ENCODE assay signal across 19 cellular contexts in the genomic region with DNA sequence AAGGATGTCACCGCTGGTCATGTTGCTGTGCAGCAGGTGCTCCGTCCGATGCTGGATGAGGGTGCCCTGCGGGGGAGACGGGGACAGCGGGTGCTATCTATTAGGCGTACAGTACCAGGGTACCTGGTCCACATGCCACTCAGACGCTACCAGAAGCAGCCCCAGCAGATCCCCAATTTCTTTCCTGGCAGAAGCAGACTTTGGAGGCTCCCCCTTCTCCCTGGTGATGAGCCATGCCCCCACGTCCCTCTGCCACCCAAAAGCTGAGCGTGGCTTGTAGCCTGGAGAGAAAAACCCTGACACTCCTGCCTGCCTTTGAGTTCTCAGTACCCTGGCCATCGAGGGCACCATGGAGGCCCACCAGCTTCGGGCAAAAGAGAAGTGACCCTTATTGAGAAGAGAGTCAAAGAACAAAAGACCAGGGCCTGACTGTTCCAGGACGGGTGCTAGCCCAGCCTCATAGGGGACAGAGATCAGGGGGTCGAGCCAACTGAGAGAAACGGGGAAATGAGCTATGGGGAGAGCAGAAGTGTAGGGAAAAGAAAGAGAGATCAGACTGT.
DNase-seq lines count a peak whose midpoint lies in the region; ATAC-seq and TF ChIP-seq lines count a peak whose summit lies in the region.
"Had no signal": no experiment of that assay in that cellular context is flagged by ENCODE, and none has a peak within 500 bp of the region (broad histone marks: within the 10 kb centered on the region; RNA-seq: fewer than 3 reads in every experiment).

No MANE protein-coding gene starts in this region.

- H3K27me3 Mint-ChIP-seq in GM23338 (ENCODE audit: insufficient read depth, low read depth, poor library complexity) (peaks cover 6% of the 10 kb centered on the region), endothelial cell (ENCODE audit: unreplicated experiment) (peaks cover 5% of the 10 kb centered on the region)

- intact Hi-C loops in aorta (cut with DNase I): no loop called here
- intact Hi-C loops in heart right ventricle (cut with DNase I): no loop called here

- H3K9me2 ChIP-seq in GM23338 (ENCODE audit: insufficient read depth): no peaks in the 10 kb centered on the region

- H3K79me2 ChIP-seq in GM23338 (replicated peaks; ENCODE audit: insufficient read depth): no peaks in the 10 kb centered on the region

- H3K36me3 Mint-ChIP-seq in GM23338 (ENCODE audit: low read depth): peaks cover 17% of the 10 kb centered on the region
- peaks cover 17% of the 10 kb centered on the region for H3K36me3 Mint-ChIP-seq in endothelial cell (ENCODE audit: low read depth, unreplicated experiment)
- H3K36me3 Mint-ChIP-seq: CD8-positive, alpha-beta T cell had no signal

- WGBS in aorta, 2 donors: 85 to 90% methylated on average over 15 of the region's 15 CpGs
- 80 to 83% methylated on average over 15 of the region's 15 CpGs for WGBS in heart right ventricle, 2 donors

- H3K9me3 ChIP-seq in BLaER1 (peaks cover 5% of the 10 kb centered on the region; the same call in 1 of the 2 replicates), aorta (ENCODE audit: control insufficient read depth, low read length) (no peaks in the 10 kb centered on the region), heart right ventricle (peaks cover 0 to 3% (median 0%) of the 10 kb centered on the region in 11 donors)
- H3K9me3 ChIP-seq: Caco-2 had no signal

- H3K4me3 ChIP-seq in BLaER1 (no peak overlapping the region), GM23338 (no peak overlapping the region), aorta (ENCODE audit: low read length in 2 of 2) (no peak overlapping the region), heart right ventricle (no peak overlapping the region)
- H3K4me3 ChIP-seq: A549 had no signal

- H3K4me1 ChIP-seq in BLaER1 (peaks cover 15% of the 10 kb centered on the region), GM23338 (ENCODE audit: insufficient read depth) (no peaks in the 10 kb centered on the region), aorta (ENCODE audit: control insufficient read depth in 1 of 2, insufficient read depth in 2 of 2, low read length in 2 of 2) (no peaks in the 10 kb centered on the region), heart right ventricle (no peaks in the 10 kb centered on the region)
- H3K4me1 ChIP-seq: A549, Caco-2 had no signal

- no peaks in the 10 kb centered on the region for H3K4me1 Mint-ChIP-seq in GM23338
- no peaks in the 10 kb centered on the region for H3K4me1 Mint-ChIP-seq in endothelial cell (ENCODE audit: unreplicated experiment)
- H3K4me1 Mint-ChIP-seq: B cell had no signal

- peaks cover 84% of the 10 kb centered on the region for H3K9me3 Mint-ChIP-seq in GM23338
- peaks cover 35% of the 10 kb centered on the region for H3K9me3 Mint-ChIP-seq in endothelial cell (ENCODE audit: unreplicated experiment)
- H3K9me3 Mint-ChIP-seq: CD4-positive, alpha-beta T cell; CD8-positive, alpha-beta T cell had no signal

- no peak overlapping the region for H3K4me3 Mint-ChIP-seq in GM23338
- peak overlapping the region; percentile 23 for H3K4me3 Mint-ChIP-seq in endothelial cell (ENCODE audit: unreplicated experiment)
- H3K4me3 Mint-ChIP-seq: B cell; CD4-positive, alpha-beta T cell; CD8-positive, alpha-beta T cell had no signal

- no peak for TF ChIP-seq CTCF in GM23338 (conservative IDR thresholded peaks at IDR 0.05; ENCODE audit: low read depth in 2 of 2)
- TF ChIP-seq CTCF in endothelial cell (IDR thresholded peaks at IDR 0.05; ENCODE audit: unreplicated experiment): no peak
- no peak for TF ChIP-seq CTCF in heart right ventricle (IDR thresholded peaks at IDR 0.05)

- H3K4me2 ChIP-seq in BLaER1 (peak overlapping the region; percentile 61), GM23338 (no peak overlapping the region)
- H3K4me2 ChIP-seq: A549 had no signal

- DNase-seq in GM23338 (ENCODE audit: low spot score): no peak
- no peak for DNase-seq in endothelial cell (ENCODE audit: low spot score)
- peak; percentile 68 for DNase-seq in mesenteric fat pad (ENCODE audit: low spot score)
- DNase-seq in aorta: no peak
- DNase-seq in NCI-H748 treated with DMSO at 0.1 percent for 48 hours (lab: John Stamatoyannopoulos, UW): no peak
- DNase-seq in heart right ventricle: no peak
- DNase-seq in activated T-cell treated with anti-CD3 and anti-CD28 coated beads, Interleukin-2, amount 50 U/mL, for 1 hour: no peak
- DNase-seq: AML-193; Caco-2; Calu3; CD4-positive, alpha-beta T cell; DMS79 treated with DMSO at 0.1 percent for 48 hours; GF-D8 had no signal

- no peak overlapping the region for H3K27ac ChIP-seq in BLaER1
- no peak overlapping the region for H3K27ac ChIP-seq in GM23338 (ENCODE audit: low read depth)
- H3K27ac ChIP-seq in aorta (ENCODE audit: low read depth in 1 of 2, low read length in 2 of 2): no peak overlapping the region
- no peak overlapping the region for H3K27ac ChIP-seq in heart right ventricle
- H3K27ac ChIP-seq: 22Rv1, A549, C4-2B had no signal

- peak overlapping the region; percentile 76; the same call in 1 of the 2 replicates for H2AFZ ChIP-seq in GM23338

- no peak overlapping the region for H3K9ac ChIP-seq in BLaER1

- no peak for ATAC-seq in GM23338
- ATAC-seq in aorta (ENCODE audit: low FRiP score): no peak
- no peak for ATAC-seq in heart right ventricle
- ATAC-seq: A549; CD8-positive, alpha-beta T cell had no signal

- H3K27me3 ChIP-seq in BLaER1: no peaks in the 10 kb centered on the region
- no peaks in the 10 kb centered on the region for H3K27me3 ChIP-seq in GM23338 (ENCODE audit: insufficient read depth)
- no peaks in the 10 kb centered on the region for H3K27me3 ChIP-seq in aorta (ENCODE audit: control insufficient read depth in 1 of 2, insufficient read depth in 2 of 2, low read length in 1 of 2)
- peaks cover 0 to 23% (median 4%) of the 10 kb centered on the region in 7 donors for H3K27me3 ChIP-seq in heart right ventricle

- no peaks in the 10 kb centered on the region for H3K36me3 ChIP-seq in BLaER1
- no peaks in the 10 kb centered on the region for H3K36me3 ChIP-seq in GM23338 (ENCODE audit: insufficient read depth)
- no peaks in the 10 kb centered on the region for H3K36me3 ChIP-seq in aorta (ENCODE audit: control insufficient read depth in 1 of 2, insufficient read depth in 2 of 2, low read length in 1 of 2)
- no peaks in the 10 kb centered on the region for H3K36me3 ChIP-seq in heart right ventricle

- no peak overlapping the region for H3K27ac Mint-ChIP-seq in GM23338
- H3K27ac Mint-ChIP-seq in endothelial cell (ENCODE audit: unreplicated experiment): no peak overlapping the region
- H3K27ac Mint-ChIP-seq: B cell; CD4-positive, alpha-beta T cell; CD8-positive, alpha-beta T cell had no signal

- H4K20me1 ChIP-seq in BLaER1 (no peaks in the 10 kb centered on the region), GM23338 (replicated peaks; ENCODE audit: insufficient read depth) (no peaks in the 10 kb centered on the region)

- H3F3A ChIP-seq in GM23338 (replicated peaks; ENCODE audit: low read depth): no peaks in the 10 kb centered on the region

TF ChIP-seq in GM23338, 12 proteins besides CTCF, POLR2A, EP300 and RAD21:
- TF ChIP-seq EZH2phosphoT487 (IDR thresholded peaks at IDR 0.05; ENCODE audit: unreplicated experiment) (no peak), EZH2 (IDR thresholded peaks at IDR 0.05; ENCODE audit: low read depth, unreplicated experiment) (no peak), ZNF114 (CRISPR knock-in tag; IDR thresholded peaks at IDR 0.05) (no peak)
